In the genomic region with DNA sequence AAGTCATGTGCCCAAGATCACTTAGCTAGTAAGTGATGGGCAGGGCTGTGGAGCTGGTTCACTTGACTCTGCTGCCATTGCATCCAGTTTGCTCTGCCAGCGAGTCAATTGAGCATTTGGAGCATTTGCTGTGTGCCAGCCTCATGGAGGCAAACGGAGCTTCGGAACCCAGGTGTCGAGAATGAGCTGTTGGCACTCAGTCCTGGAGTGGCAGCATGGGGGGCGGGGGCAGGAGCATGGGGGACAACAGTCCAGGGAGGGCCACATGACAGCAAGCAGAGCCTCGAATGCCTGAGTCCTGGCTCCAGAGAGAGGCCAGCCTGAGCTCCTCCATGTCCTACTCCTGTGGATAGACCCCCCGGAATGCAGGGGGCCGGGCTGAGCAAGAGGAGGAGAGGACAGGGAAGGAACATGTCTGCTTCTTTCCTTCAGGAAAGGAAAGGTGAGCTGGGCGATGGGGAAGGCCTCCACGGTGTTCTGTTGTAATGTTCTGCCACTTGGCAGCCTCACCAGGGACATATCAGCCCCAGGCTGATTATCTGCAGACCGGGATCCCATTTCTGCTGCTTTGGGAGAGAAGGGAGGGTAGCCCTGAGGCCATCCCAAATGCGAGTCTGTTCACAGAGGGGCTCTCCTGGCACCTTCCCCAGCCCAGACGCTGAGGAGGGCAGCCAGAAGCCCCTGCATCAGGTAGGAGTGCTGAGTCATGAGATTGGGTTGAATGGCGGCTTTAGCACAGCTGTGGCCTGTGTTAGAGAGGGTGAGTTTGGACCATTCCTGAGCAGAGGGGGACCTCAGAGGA, we compare ENCODE assay signal across 25 cellular contexts. TPM values are rescaled to one million over a fixed set of nuclear protein-coding genes. Genes with fewer than 3 reads are reported as not detected.
DNase-seq lines count a peak whose midpoint lies in the region; ATAC-seq and TF ChIP-seq lines count a peak whose summit lies in the region.
"Had no signal": no experiment of that assay in that cellular context is flagged by ENCODE, and none has a peak within 500 bp of the region (broad histone marks: within the 10 kb centered on the region; RNA-seq: fewer than 3 reads in every experiment).

No MANE protein-coding gene starts in this region.

- H3K4me3 ChIP-seq in GM23338, result no peak overlapping the region
- no peak overlapping the region for H3K4me3 ChIP-seq in body of pancreas
- H3K4me3 ChIP-seq in gastrocnemius medialis, result no peak overlapping the region
- no peak overlapping the region for H3K4me3 ChIP-seq in mesendoderm (ENCODE audit: low read length)
- H3K4me3 ChIP-seq: BLaER1, esophagus squamous epithelium, gastroesophageal sphincter, SK-N-MC, tibial artery had no signal

- H3K27me3 Mint-ChIP-seq in GM23338 (ENCODE audit: insufficient read depth, low read depth, poor library complexity) (peaks cover 7% of the 10 kb centered on the region), Calu3 (ENCODE audit: unreplicated experiment) (no peaks in the 10 kb centered on the region)
- H3K27me3 Mint-ChIP-seq: activated CD4-positive, alpha-beta memory T cell treated with anti-CD3 and anti-CD28 coated beads for 36 hours; IgD-negative memory B cell had no signal

- no TSS peak for BruUV-seq in Calu3 (replicated peaks; lab: Mats Ljungman, UMichigan)

- CTCF ChIA-PET in Calu3 (lab: Charles Lee), result interaction anchor here (0.6 to 1.4 kb wide), 2 partner anchors 10 to 75 kb away, joined by 3 to 4 read pairs; no protein-coding TSS in a partner anchor

- H3K9me3 Mint-ChIP-seq in activated naive CD4-positive, alpha-beta T cell treated with anti-CD3 and anti-CD28 coated beads, Interleukin-2, amount 50 U/mL, for 72 hours, result no peaks in the 10 kb centered on the region
- no peaks in the 10 kb centered on the region for H3K9me3 Mint-ChIP-seq in GM23338
- H3K9me3 Mint-ChIP-seq in Calu3 (ENCODE audit: low read depth, unreplicated experiment), result no peaks in the 10 kb centered on the region
- H3K9me3 Mint-ChIP-seq: activated CD4-positive, alpha-beta memory T cell treated with anti-CD3 and anti-CD28 coated beads for 36 hours; activated naive CD4-positive, alpha-beta T cell treated with anti-CD3 and anti-CD28 coated beads for 36 hours; activated T-cell treated with anti-CD3 and anti-CD28 coated beads, Interleukin-2, amount 50 U/mL, for 4 hours; IgD-negative memory B cell; WTC11 had no signal

- no peak for TF ChIP-seq CTCF in GM23338 (conservative IDR thresholded peaks at IDR 0.05; ENCODE audit: low read depth in 2 of 2)
- no peak for TF ChIP-seq CTCF in body of pancreas (IDR thresholded peaks at IDR 0.05)
- no peak for TF ChIP-seq CTCF in gastrocnemius medialis (IDR thresholded peaks at IDR 0.05 in 4 of 5, conservative IDR thresholded peaks at IDR 0.05 in 1 of 5)
- TF ChIP-seq CTCF in Calu3 (IDR thresholded peaks at IDR 0.05; ENCODE audit: unreplicated experiment), result no peak

- no peak overlapping the region for H3K9ac ChIP-seq in mesendoderm (ENCODE audit: low read length)
- H3K9ac ChIP-seq: BLaER1 had no signal

- no peaks in the 10 kb centered on the region for H3K79me1 ChIP-seq in mesendoderm (ENCODE audit: low read length)

- no peaks in the 10 kb centered on the region for H3K27me3 ChIP-seq in GM23338 (ENCODE audit: insufficient read depth)
- no peaks in the 10 kb centered on the region for H3K27me3 ChIP-seq in body of pancreas
- no peaks in the 10 kb centered on the region for H3K27me3 ChIP-seq in gastrocnemius medialis
- no peaks in the 10 kb centered on the region for H3K27me3 ChIP-seq in mesendoderm (ENCODE audit: insufficient read depth, low read length, poor library complexity)
- H3K27me3 ChIP-seq: BLaER1, esophagus squamous epithelium, gastroesophageal sphincter, neutrophil, tibial artery had no signal

- no peaks in the 10 kb centered on the region for H4K20me1 ChIP-seq in GM23338 (replicated peaks; ENCODE audit: insufficient read depth)

- H3K9me3 ChIP-seq in body of pancreas (no peaks in the 10 kb centered on the region), gastrocnemius medialis (no peaks in the 10 kb centered on the region)
- H3K9me3 ChIP-seq: BLaER1, esophagus squamous epithelium, gastroesophageal sphincter, neutrophil, tibial artery had no signal

- H3K4ac ChIP-seq in mesendoderm (ENCODE audit: low read depth, low read length), result no peak overlapping the region

- H3F3A ChIP-seq in GM23338 (replicated peaks; ENCODE audit: low read depth), result no peaks in the 10 kb centered on the region

- ATAC-seq in activated naive CD4-positive, alpha-beta T cell treated with anti-CD3 and anti-CD28 coated beads, Interleukin-2, amount 50 U/mL, for 72 hours, result no peak
- ATAC-seq in GM23338, result no peak
- no peak for ATAC-seq in body of pancreas
- peak; percentile 47 to 60 for ATAC-seq in gastrocnemius medialis
- ATAC-seq in GM21528 (IDR thresholded peaks at IDR 0.05; ENCODE audit: low FRiP score, unreplicated experiment), result no peak
- ATAC-seq: activated T-cell treated with anti-CD3 and anti-CD28 coated beads, Interleukin-2, amount 50 U/mL, for 4 hours; gastroesophageal sphincter; WTC11 had no signal

- no peak overlapping the region for H3K27ac ChIP-seq in GM23338 (ENCODE audit: low read depth)
- H3K27ac ChIP-seq in body of pancreas, result peak overlapping the region in 3 of 4 donors; percentile 1 to 32 (median 28)
- H3K27ac ChIP-seq in gastrocnemius medialis, result no peak overlapping the region
- H3K27ac ChIP-seq in mesendoderm (ENCODE audit: low read depth, low read length), result no peak overlapping the region
- H3K27ac ChIP-seq: BLaER1, esophagus squamous epithelium, gastroesophageal sphincter, neutrophil, SK-N-MC, tibial artery had no signal

- H3K36me3 Mint-ChIP-seq in activated naive CD4-positive, alpha-beta T cell treated with anti-CD3 and anti-CD28 coated beads, Interleukin-2, amount 50 U/mL, for 72 hours, result no peaks in the 10 kb centered on the region
- H3K36me3 Mint-ChIP-seq in GM23338 (ENCODE audit: low read depth) (no peaks in the 10 kb centered on the region), Calu3 (ENCODE audit: insufficient read depth, unreplicated experiment) (peaks cover 9% of the 10 kb centered on the region)
- H3K36me3 Mint-ChIP-seq: activated CD4-positive, alpha-beta memory T cell treated with anti-CD3 and anti-CD28 coated beads for 36 hours; WTC11 had no signal

- H3K18ac ChIP-seq in mesendoderm (ENCODE audit: low read length), result no peak overlapping the region

- H3K36me3 ChIP-seq in GM23338 (ENCODE audit: insufficient read depth) (no peaks in the 10 kb centered on the region), body of pancreas (replicated peaks in 1 of 2; ENCODE audit: insufficient read depth in 1 of 2, low read depth in 2 of 2) (no peaks in the 10 kb centered on the region), gastrocnemius medialis (no peaks in the 10 kb centered on the region), mesendoderm (ENCODE audit: control insufficient read depth, insufficient read depth, low read length) (no peaks in the 10 kb centered on the region)

- WGBS in body of pancreas, 2 donors, result 50 to 53% methylated on average over 8 to 14 of the region's 14 CpGs
- WGBS in mesendoderm (ENCODE audit: extremely low coverage, insufficient coverage, low lambda C conversion rate), result no CpG with 5 or more reads among the region's 14 CpGs

- no peak overlapping the region for H4K8ac ChIP-seq in mesendoderm (ENCODE audit: low read depth, low read length)

- H3K4me1 ChIP-seq in GM23338 (ENCODE audit: insufficient read depth) (no peaks in the 10 kb centered on the region), body of pancreas (peaks cover 76% of the 10 kb centered on the region), gastrocnemius medialis (no peaks in the 10 kb centered on the region), mesendoderm (ENCODE audit: control insufficient read depth, low read depth, low read length) (no peaks in the 10 kb centered on the region)
- H3K4me1 ChIP-seq: gastroesophageal sphincter, tibial artery had no signal

- DNase-seq in activated naive CD4-positive, alpha-beta T cell treated with anti-CD3 and anti-CD28 coated beads, Interleukin-2, amount 50 U/mL, for 72 hours (ENCODE audit: low spot score in 2 of 2), result no peak
- no peak for DNase-seq in activated naive CD4-positive, alpha-beta T cell treated with anti-CD3 and anti-CD28 coated beads, Interleukin-2, amount 50 U/mL, for 16 hours
- DNase-seq in GM23338 (ENCODE audit: low spot score), result no peak
- DNase-seq in body of pancreas, result peak in 1 of 4 donors; percentile 56
- peak in 1 of 2 donors; percentile 25 for DNase-seq in gastrocnemius medialis
- no peak for DNase-seq in Calu3
- no peak for DNase-seq in mesendoderm
- DNase-seq: activated CD4-positive, alpha-beta memory T cell treated with anti-CD3 and anti-CD28 coated beads for 36 hours; activated naive CD4-positive, alpha-beta T cell treated with anti-CD3 and anti-CD28 coated beads for 36 hours; activated T-cell treated with anti-CD3 and anti-CD28 coated beads, Interleukin-2, amount 50 U/mL, for 4 hours; esophagus squamous epithelium; GOT3; NCI-H146; NCI-H2171 treated with DMSO at 0.1 percent for 48 hours; NCI-H524 treated with DMSO at 0.1 percent for 48 hours; small intestine; stimulated activated naive CD4-positive, alpha-beta T cell treated with Interleukin-2 at 50 U/mL for 16 hours; tibial artery had no signal

- H3K23ac ChIP-seq in mesendoderm (ENCODE audit: low read length), result no peak overlapping the region

- H3K27ac Mint-ChIP-seq in activated naive CD4-positive, alpha-beta T cell treated with anti-CD3 and anti-CD28 coated beads, Interleukin-2, amount 50 U/mL, for 72 hours, result peak overlapping the region; percentile 71 to 91
- peak overlapping the region; percentile 52; the same call in 1 of the 2 replicates for H3K27ac Mint-ChIP-seq in GM23338
- no peak overlapping the region for H3K27ac Mint-ChIP-seq in Calu3 (ENCODE audit: unreplicated experiment)
- H3K27ac Mint-ChIP-seq: activated CD4-positive, alpha-beta memory T cell treated with anti-CD3 and anti-CD28 coated beads for 36 hours; activated naive CD4-positive, alpha-beta T cell treated with anti-CD3 and anti-CD28 coated beads for 36 hours; WTC11 had no signal

- H3K4me2 ChIP-seq in GM23338 (no peak overlapping the region), mesendoderm (ENCODE audit: low read length) (no peak overlapping the region)
- H3K4me2 ChIP-seq: BLaER1 had no signal

- no peak overlapping the region for H2BK5ac ChIP-seq in mesendoderm (ENCODE audit: low read length)

- no peak overlapping the region for H2AFZ ChIP-seq in GM23338

- H4K5ac ChIP-seq in mesendoderm (ENCODE audit: low read length), result no peak overlapping the region

- intact Hi-C loops in body of pancreas (cut with DNase I) (no loop called here), gastrocnemius medialis (cut with DNase I; ENCODE audit: low total_unique reads) (no loop called here), Calu3 (cut with micrococcal nuclease; ENCODE audit: unreplicated experiment) (no loop called here)

- H2BK15ac ChIP-seq in mesendoderm (replicated peaks; ENCODE audit: low read depth), result no peak overlapping the region

- H3K4me1 Mint-ChIP-seq in GM23338, result peaks cover 10% of the 10 kb centered on the region
- H3K4me1 Mint-ChIP-seq in Calu3 (ENCODE audit: low read depth, unreplicated experiment), result peaks cover 15% of the 10 kb centered on the region

- H3K9me2 ChIP-seq in GM23338 (ENCODE audit: insufficient read depth), result no peaks in the 10 kb centered on the region

- H3K56ac ChIP-seq in mesendoderm (ENCODE audit: low read length), result no peak overlapping the region

- no peak overlapping the region for H2BK120ac ChIP-seq in mesendoderm (ENCODE audit: low read depth, low read length)

- H3K79me2 ChIP-seq in GM23338 (replicated peaks; ENCODE audit: insufficient read depth), result no peaks in the 10 kb centered on the region
- no peaks in the 10 kb centered on the region for H3K79me2 ChIP-seq in mesendoderm (ENCODE audit: control insufficient read depth, insufficient read depth, low read length)

- TF ChIP-seq POLR2A in body of pancreas (IDR thresholded peaks at IDR 0.05) (no peak), gastrocnemius medialis (IDR thresholded peaks at IDR 0.05) (no peak)

- in situ Hi-C loops in gastrocnemius medialis (cut with MboI; ENCODE audit: low sequenced_read_pairs in 4 of 4), result no loop called here

- H3K4me3 Mint-ChIP-seq in GM23338 (no peak overlapping the region), Calu3 (ENCODE audit: low read depth, unreplicated experiment) (no peak overlapping the region)
- H3K4me3 Mint-ChIP-seq: activated CD4-positive, alpha-beta memory T cell treated with anti-CD3 and anti-CD28 coated beads for 36 hours; activated naive CD4-positive, alpha-beta T cell treated with anti-CD3 and anti-CD28 coated beads for 36 hours; activated T-cell treated with anti-CD3 and anti-CD28 coated beads, Interleukin-2, amount 50 U/mL, for 4 hours; IgD-negative memory B cell; WTC11 had no signal

- no peak overlapping the region for H2AK5ac ChIP-seq in mesendoderm (ENCODE audit: low read length)

RNA-seq across cellular contexts. Expression of a gene that starts 59.6 kb away (rescaled TPM):
- total RNA-seq in activated naive CD4-positive, alpha-beta T cell treated with anti-CD3 and anti-CD28 coated beads, Interleukin-2, amount 50 U/mL, for 72 hours, result 10 to 100 TPM; 46.0 to 96.5 TPM
- total RNA-seq in GM23338 (2014; rRNA removed; shearing (Covaris generic)), result 14.8 and 25.4 TPM in 2 replicates
- 8.3 and 9.7 TPM in 2 replicates for polyA plus RNA-seq in GM23338 (2016; fragmentation: Nextera tagmentation; extraction: Ambion mirVana)
- total RNA-seq in body of pancreas, result 10 to 100 TPM; 41.0 to 66.3 TPM
- total RNA-seq in gastrocnemius medialis, result 10 to 100 TPM; 29.0 to 45.5 (median 34.5) TPM
- total RNA-seq in Calu3 (2022), result 34.0 and 35.1 TPM in 2 replicates
- 9.2 TPM for polyA plus RNA-seq in mesendoderm (2013, experiment 1 of 2)
- 8.8 TPM for polyA plus RNA-seq in mesendoderm (2013, experiment 2 of 2)

Comparison
In these comparisons a context has a peak if more than half of its experiments do, and no peak if none do; other contexts are left out.
1. ATAC-seq: peak in gastrocnemius medialis (2 of 2); none in activated naive CD4-positive, alpha-beta T cell treated with anti-CD3 and anti-CD28 coated beads, Interleukin-2, amount 50 U/mL, for 72 hours (0 of 2), GM23338 (single experiment), body of pancreas (single experiment) and GM21528 (single experiment).
2. H3K27ac ChIP-seq: peak in body of pancreas (3 of 4); none in GM23338 (single experiment), gastrocnemius medialis (0 of 4) and mesendoderm (single experiment).